Comparison of ENCODE assay signal across 13 cellular contexts in genomic region chr12:6183689-6184441, GRCh38. TPM values are rescaled to one million over a fixed set of nuclear protein-coding genes. Genes with fewer than 3 reads are reported as not detected.
DNase-seq lines count a peak whose midpoint lies in the region; ATAC-seq and TF ChIP-seq lines count a peak whose summit lies in the region.
"Had no signal": no experiment of that assay in that cellular context is flagged by ENCODE, and none has a peak within 500 bp of the region (broad histone marks: within the 10 kb centered on the region; RNA-seq: fewer than 3 reads in every experiment).

No MANE protein-coding gene starts in this region.

- H3K9ac ChIP-seq in muscle layer of colon (ENCODE audit: low read length) = peak overlapping the region; percentile 7

- no peak overlapping the region for H3K27ac Mint-ChIP-seq in activated CD4-positive, alpha-beta T cell treated with anti-CD3 and anti-CD28 coated beads for 36 hours

- POLR2A ChIA-PET in activated CD4-positive, alpha-beta T cell treated with anti-CD3 and anti-CD28 coated beads for 36 hours (lab: Charles Lee) = no interaction called here

- no peak for TF ChIP-seq POLR2A in esophagus muscularis mucosa (IDR thresholded peaks at IDR 0.05; ENCODE audit: low read depth)

- H3K27ac ChIP-seq in esophagus muscularis mucosa (replicated peaks in 1 of 4) (peak overlapping the region; percentile 73 to 84 (median 78)), muscle layer of colon (ENCODE audit: low read depth, low read length) (peak overlapping the region; percentile 87)
- H3K27ac ChIP-seq: cardiac muscle cell, SK-N-MC had no signal

- no peak overlapping the region for H3K4me3 Mint-ChIP-seq in activated CD4-positive, alpha-beta T cell treated with anti-CD3 and anti-CD28 coated beads for 36 hours

- H3K9me3 ChIP-seq in esophagus muscularis mucosa (no peaks in the 10 kb centered on the region), muscle layer of colon (ENCODE audit: low read length) (no peaks in the 10 kb centered on the region)

- no peaks in the 10 kb centered on the region for H3K27me3 ChIP-seq in esophagus muscularis mucosa
- H3K27me3 ChIP-seq in muscle layer of colon (ENCODE audit: control insufficient read depth in 1 of 2, insufficient read depth in 2 of 2, low read length in 2 of 2) = no peaks in the 10 kb centered on the region
- H3K27me3 ChIP-seq: cardiac muscle cell had no signal

- no peaks in the 10 kb centered on the region for H3K9me3 Mint-ChIP-seq in activated CD4-positive, alpha-beta T cell treated with anti-CD3 and anti-CD28 coated beads for 36 hours (ENCODE audit: low read depth)

- H3K36me3 ChIP-seq in esophagus muscularis mucosa (no peaks in the 10 kb centered on the region), muscle layer of colon (ENCODE audit: insufficient read depth, low read length) (no peaks in the 10 kb centered on the region)
- H3K36me3 ChIP-seq: cardiac muscle cell had no signal

- H3K4me3 ChIP-seq in AG10803 (ENCODE audit: low read length) (no peak overlapping the region), esophagus muscularis mucosa (no peak overlapping the region), muscle layer of colon (ENCODE audit: low read depth in 1 of 2, low read length in 2 of 2) (no peak overlapping the region)
- H3K4me3 ChIP-seq: cardiac muscle cell, SK-N-MC had no signal

- TF ChIP-seq EP300 in esophagus muscularis mucosa (IDR thresholded peaks at IDR 0.05) = no peak

- no peak for TF ChIP-seq CTCF in AG10803 (conservative IDR thresholded peaks at IDR 0.05; ENCODE audit: low read length)
- no peak for TF ChIP-seq CTCF in esophagus muscularis mucosa (IDR thresholded peaks at IDR 0.05)
- TF ChIP-seq CTCF in GM13977 (IDR thresholded peaks at IDR 0.05; ENCODE audit: extremely low read depth, insufficient read depth, missing control alignments) = no peak

- intact Hi-C loops in esophagus muscularis mucosa (cut with DNase I) = loop anchor here (2.0 kb wide), 1 partner anchor 117 kb away; no protein-coding TSS in a partner anchor
- intact Hi-C loops in activated CD4-positive, alpha-beta T cell treated with anti-CD3 and anti-CD28 coated beads for 36 hours (cut with DNase I, micrococcal nuclease) = no loop called here

- H3K36me3 Mint-ChIP-seq in activated CD4-positive, alpha-beta T cell treated with anti-CD3 and anti-CD28 coated beads for 36 hours (ENCODE audit: low read depth) = no peaks in the 10 kb centered on the region

- in situ Hi-C loops in GM13977 (cut with MboI; ENCODE audit: low pct_unique_long_range_greater_than_20kb, low sequenced_read_pairs, unreplicated experiment) = no loop called here

- CTCF ChIA-PET in activated CD4-positive, alpha-beta T cell treated with anti-CD3 and anti-CD28 coated beads for 36 hours (lab: Charles Lee) = no interaction called here

- peak; percentile 63 for DNase-seq in AG10803 (ENCODE audit: low read depth)
- DNase-seq in NCI-H446 (lab: John Stamatoyannopoulos, UW) = peak; percentile 63 to 86
- no peak for DNase-seq in esophagus muscularis mucosa (ENCODE audit: extremely low spot score)
- DNase-seq in activated CD4-positive, alpha-beta T cell treated with anti-CD3 and anti-CD28 coated beads for 36 hours = no peak
- DNase-seq in NCI-H2196 (lab: John Stamatoyannopoulos, UW; ENCODE audit: unreplicated experiment) = no peak
- no peak for DNase-seq in GM13977 (ENCODE audit: low spot score)
- DNase-seq in HuH-7 (ENCODE audit: low spot score) = no peak
- DNase-seq: activated CD4-positive, alpha-beta T cell treated with anti-CD3 and anti-CD28 coated beads, Interleukin-2, amount 50 U/mL, for 4 hours; NCI-H1436 treated with DMSO at 0.1 percent for 48 hours; stimulated activated CD8-positive, alpha-beta memory T cell treated with anti-CD3 and anti-CD28 coated beads, Interleukin-4, amount 100 ng/mL, for 48 hours had no signal

- H3K4me1 Mint-ChIP-seq in activated CD4-positive, alpha-beta T cell treated with anti-CD3 and anti-CD28 coated beads for 36 hours = peaks cover 1% of the 10 kb centered on the region

- 61% methylated on average over 7 of the region's 7 CpGs for WGBS in esophagus muscularis mucosa

- peaks cover 40 to 82% (median 75%) of the 10 kb centered on the region in 4 donors for H3K4me1 ChIP-seq in esophagus muscularis mucosa
- peaks cover 37% of the 10 kb centered on the region for H3K4me1 ChIP-seq in muscle layer of colon (ENCODE audit: insufficient read depth, low read length)

- peaks cover 3% of the 10 kb centered on the region for H3K27me3 Mint-ChIP-seq in activated CD4-positive, alpha-beta T cell treated with anti-CD3 and anti-CD28 coated beads for 36 hours

- ATAC-seq in activated CD4-positive, alpha-beta T cell treated with anti-CD3 and anti-CD28 coated beads for 36 hours = no peak

RNA-seq across cellular contexts. Expression of gene CD9, which starts 16.3 kb away (rescaled TPM):
- 100 to 1,000 TPM; 349 to 416 (median 399) TPM for total RNA-seq in esophagus muscularis mucosa
- 10 to 100 TPM; 11.5 to 12.8 TPM for total RNA-seq in activated CD4-positive, alpha-beta T cell treated with anti-CD3 and anti-CD28 coated beads for 36 hours

RNA-seq across cellular contexts. Expression of gene VWF, which starts 59.4 kb away (rescaled TPM):
- total RNA-seq in esophagus muscularis mucosa = 100 to 1,000 TPM; 163 to 367 (median 253) TPM
- under 1 TPM in 1 of 2 experiments, not detected in 1; 0.07 TPM for total RNA-seq in activated CD4-positive, alpha-beta T cell treated with anti-CD3 and anti-CD28 coated beads for 36 hours

Comparison
In these comparisons a context has a peak if more than half of its experiments do, and no peak if none do; other contexts are left out.
1. DNase-seq: peak in AG10803 (single experiment) and NCI-H446 (2 of 2); none in esophagus muscularis mucosa (single experiment), activated CD4-positive, alpha-beta T cell treated with anti-CD3 and anti-CD28 coated beads for 36 hours (single experiment), NCI-H2196 (single experiment), GM13977 (single experiment) and HuH-7 (single experiment).
2. RNA of gene CD9, which starts 16.3 kb away (total RNA-seq): 349 to 416 TPM in esophagus muscularis mucosa; 11.5 to 12.8 TPM in activated CD4-positive, alpha-beta T cell treated with anti-CD3 and anti-CD28 coated beads for 36 hours; every median in the first group is over 10 times any median in the second.
3. RNA of gene VWF, which starts 59.4 kb away (total RNA-seq): 163 to 367 TPM in esophagus muscularis mucosa; 0.07 TPM in activated CD4-positive, alpha-beta T cell treated with anti-CD3 and anti-CD28 coated beads for 36 hours; every median in the first group is over 100 times any median in the second.